In the genomic region with DNA sequence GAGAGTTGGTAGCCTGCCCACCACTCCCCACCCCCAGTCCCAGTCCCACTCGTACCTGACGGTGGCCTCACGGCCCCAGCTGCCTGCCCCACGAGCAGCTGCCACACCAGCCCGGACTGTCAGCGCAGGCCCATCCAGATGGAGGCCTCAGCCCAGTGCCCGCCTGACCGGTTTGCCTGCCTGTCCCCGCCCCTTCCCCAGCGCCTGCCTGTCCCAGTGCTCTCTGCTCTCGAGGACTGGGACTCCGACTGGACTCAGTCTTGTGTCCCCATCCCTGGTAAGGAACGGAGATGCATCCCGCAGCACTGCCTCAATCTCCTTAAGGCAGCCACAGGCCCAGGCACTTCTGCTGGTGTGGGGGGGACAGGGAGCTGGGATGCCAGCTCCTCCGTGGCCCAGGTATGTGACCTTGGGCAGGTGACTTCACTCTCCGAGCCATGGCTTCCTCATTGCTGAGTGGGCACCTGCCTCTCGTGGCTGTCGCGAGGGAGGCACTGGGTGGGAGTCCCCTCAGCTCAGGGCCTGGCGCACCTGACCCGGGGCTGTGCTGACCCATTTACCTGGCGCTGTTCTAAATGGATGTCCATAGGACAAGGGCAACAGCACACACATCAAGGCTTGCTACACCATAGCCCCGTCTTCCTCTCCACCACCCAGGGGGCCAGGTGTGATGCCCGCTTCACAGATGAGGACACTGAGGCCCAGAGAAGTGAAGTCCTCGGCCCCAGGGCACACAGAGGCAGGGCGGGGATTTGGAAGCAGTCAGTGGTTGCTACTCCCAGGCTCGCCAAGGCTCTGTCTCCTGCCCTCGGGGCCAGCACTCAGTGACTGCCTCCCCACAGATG, we compare ENCODE assay signal across 16 cellular contexts. TPM values are rescaled to one million over a fixed set of nuclear protein-coding genes. Genes with fewer than 3 reads are reported as not detected.
DNase-seq lines count a peak whose midpoint lies in the region; TF ChIP-seq lines count a peak whose summit lies in the region.
"Had no signal": no experiment of that assay in that cellular context is flagged by ENCODE, and none has a peak within 500 bp of the region (broad histone marks: within the 10 kb centered on the region; RNA-seq: fewer than 3 reads in every experiment).

A gene with protein sequence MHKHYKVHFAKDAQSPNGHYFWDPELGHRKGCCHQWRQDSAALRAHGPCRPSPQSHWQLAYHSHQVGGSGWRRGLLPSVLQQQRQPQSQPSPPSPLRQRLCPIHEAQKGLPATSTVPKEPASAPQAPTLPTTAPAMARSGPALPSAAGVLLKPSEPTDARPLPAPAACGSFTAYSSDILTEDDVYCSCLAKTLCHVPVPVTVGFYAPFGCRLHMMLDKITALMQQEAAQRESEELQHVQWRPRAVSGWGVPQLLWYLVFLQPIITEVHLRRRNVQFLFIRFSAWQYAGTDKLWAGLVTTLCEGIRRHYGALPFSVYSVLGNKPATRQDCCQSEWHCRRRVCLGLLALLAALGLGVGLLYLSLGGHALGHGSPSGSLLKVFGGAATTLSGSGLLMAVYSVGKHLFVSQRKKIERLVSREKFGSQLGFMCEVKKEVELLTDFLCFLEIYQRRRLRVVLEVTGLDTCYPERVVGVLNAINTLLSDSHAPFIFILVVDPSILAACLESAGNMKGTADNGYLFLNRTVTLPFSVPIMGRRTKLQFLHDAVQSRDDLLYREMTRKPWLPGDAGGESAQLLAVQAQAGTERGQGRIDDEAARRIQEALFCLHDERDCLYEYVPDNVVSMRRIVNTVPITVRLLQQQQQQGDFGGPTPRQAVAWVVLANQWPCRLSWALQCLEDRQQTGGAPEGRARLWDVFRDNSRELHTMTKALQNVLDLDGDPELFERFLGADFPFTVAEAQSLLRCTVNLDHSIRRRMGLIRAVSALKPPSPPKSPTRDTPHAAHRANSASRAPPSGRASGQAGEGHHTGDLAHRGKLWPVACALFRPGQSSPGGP (minus strand): TSS at position 113 of the 845 bp plus-strand sequence. CDS start 832 bp downstream, outside the sequence.

- no peaks in the 10 kb centered on the region for H3K36me3 Mint-ChIP-seq in neural crest cell (ENCODE audit: low read depth)
- H3K36me3 Mint-ChIP-seq: naive B cell had no signal

- no peaks in the 10 kb centered on the region for H3K27me3 ChIP-seq in BLaER1
- H3K27me3 ChIP-seq in HUES6 (ENCODE audit: control insufficient read depth, insufficient read depth, low read length): peaks cover 14% of the 10 kb centered on the region; the same call in 1 of the 2 replicates
- H3K27me3 ChIP-seq in colonic mucosa: peaks cover 6% of the 10 kb centered on the region

- H3K27ac ChIP-seq in BLaER1 (no peak within 1 kb of the TSS), HUES6 (ENCODE audit: low read depth, low read length) (no peak within 1 kb of the TSS), colonic mucosa (no peak within 1 kb of the TSS)

- H4K20me1 ChIP-seq in BLaER1: no peaks in the 10 kb centered on the region

- DNase-seq in colonic mucosa (peak; percentile 62), neural crest cell (ENCODE audit: low read depth, low spot score) (no peak), SHP77 (lab: John Stamatoyannopoulos, UW) (no peak), NCI-H2107 treated with DMSO at 0.1 percent for 48 hours (lab: John Stamatoyannopoulos, UW; ENCODE audit: unreplicated experiment) (no peak), NCI-H1436 (lab: John Stamatoyannopoulos, UW) (no peak), KG1 (lab: John Stamatoyannopoulos, UW) (no peak)
- DNase-seq: activated CD4-positive, alpha-beta T cell treated with anti-CD3 and anti-CD28 coated beads for 1 hour; activated effector memory CD4-positive, alpha-beta T cell treated with Interleukin-2 at 50 U/mL for 16 hours; caudate nucleus; naive B cell; Right ventricle myocardium superior had no signal

- peak within 1 kb of the TSS; percentile 31 for H3K4me3 Mint-ChIP-seq in neural crest cell
- H3K4me3 Mint-ChIP-seq: B cell had no signal

- intact Hi-C loops in colonic mucosa (cut with DNase I): no loop called here

- H3K9me3 ChIP-seq in BLaER1 (no peaks in the 10 kb centered on the region), HUES6 (ENCODE audit: control insufficient read depth, insufficient read depth, low read depth, low read length) (no peaks in the 10 kb centered on the region), colonic mucosa (no peaks in the 10 kb centered on the region)

- H3K36me3 ChIP-seq in BLaER1: no peaks in the 10 kb centered on the region
- no peaks in the 10 kb centered on the region for H3K36me3 ChIP-seq in HUES6 (ENCODE audit: control insufficient read depth, insufficient read depth, low read length)
- no peaks in the 10 kb centered on the region for H3K36me3 ChIP-seq in colonic mucosa

- H3K4me1 Mint-ChIP-seq in neural crest cell: peaks cover 5% of the 10 kb centered on the region

- no peak within 1 kb of the TSS for H3K4me2 ChIP-seq in BLaER1

- H3K9me3 Mint-ChIP-seq in neural crest cell: no peaks in the 10 kb centered on the region
- H3K9me3 Mint-ChIP-seq: naive B cell had no signal

- no peak within 1 kb of the TSS for H3K27ac Mint-ChIP-seq in neural crest cell (ENCODE audit: unreplicated experiment)
- H3K27ac Mint-ChIP-seq: B cell had no signal

- H3K4me3 ChIP-seq in BLaER1 (no peak within 1 kb of the TSS), HUES6 (ENCODE audit: low read depth, low read length) (no peak within 1 kb of the TSS), colonic mucosa (no peak within 1 kb of the TSS)

- TF ChIP-seq CTCF in colonic mucosa (IDR thresholded peaks at IDR 0.05) (no peak), neural crest cell (conservative IDR thresholded peaks at IDR 0.05) (no peak)

- H3K9ac ChIP-seq in BLaER1 (0 out of 2 replicates have a peak within 1 kb of the TSS, but pooled peaks have one; percentile 19), HUES6 (ENCODE audit: low read length) (peak within 1 kb of the TSS; percentile 7), colonic mucosa (ENCODE audit: low read depth in 2 of 2, low read length in 2 of 2) (peak within 1 kb of the TSS in 1 of 2 donors; percentile 40)

- peaks cover 48% of the 10 kb centered on the region for H3K4me1 ChIP-seq in BLaER1
- H3K4me1 ChIP-seq in HUES6 (ENCODE audit: control insufficient read depth, insufficient read depth, low read length): peaks cover 21% of the 10 kb centered on the region
- peaks cover 8% of the 10 kb centered on the region for H3K4me1 ChIP-seq in colonic mucosa

- peaks cover 15% of the 10 kb centered on the region for H3K27me3 Mint-ChIP-seq in neural crest cell (ENCODE audit: low read depth)

RNA-seq across cellular contexts. Expression of the gene that starts here (rescaled TPM):
- total RNA-seq in colonic mucosa (under 1 TPM in 1 of 2 donors, not detected in 1; 0.07 TPM), neural crest cell (0.16 and 0.39 TPM in 2 replicates)
- total RNA-seq: M059J, Right ventricle myocardium superior, skeletal muscle tissue had no signal

Comparison
In these comparisons a context has a peak if more than half of its experiments do, and no peak if none do; other contexts are left out.
1. Peak in DNase-seq in colonic mucosa; RNA of the gene not detected or under 1 TPM.